Comparison of ENCODE assay signal across 8 cellular contexts in genomic region chr11:73242291-73243092, GRCh38. TPM values are rescaled to one million over a fixed set of nuclear protein-coding genes. Genes with fewer than 3 reads are reported as not detected.
A peak's percentile ranks its signal among the peaks of the same experiment; 100 is the strongest.
DNase-seq lines count a peak whose midpoint lies in the region; ATAC-seq and TF ChIP-seq lines count a peak whose summit lies in the region.

No MANE protein-coding gene starts in this region.

- peak; percentile 69 for ATAC-seq in HG03045 (IDR thresholded peaks at IDR 0.05; ENCODE audit: unreplicated experiment)
- ATAC-seq in activated CD8-positive, alpha-beta T cell treated with anti-CD3 and anti-CD28 coated beads for 36 hours = peak; percentile 80
- peak; percentile 96 for ATAC-seq in memory B cell (ENCODE audit: low read depth)
- no peak for ATAC-seq in HG02870 (IDR thresholded peaks at IDR 0.05; ENCODE audit: unreplicated experiment)

- no peak overlapping the region for H3K4me3 Mint-ChIP-seq in activated CD8-positive, alpha-beta T cell treated with anti-CD3 and anti-CD28 coated beads for 36 hours
- peak overlapping the region; percentile 30 for H3K4me3 Mint-ChIP-seq in memory B cell

- H3K4me3 ChIP-seq in effector memory CD4-positive, alpha-beta T cell (ENCODE audit: insufficient read depth, low read depth, low read length, poor library complexity, severe bottlenecking) = no peak overlapping the region

- H3K27ac Mint-ChIP-seq in activated CD8-positive, alpha-beta T cell treated with anti-CD3 and anti-CD28 coated beads for 36 hours = no peak overlapping the region
- no peak overlapping the region for H3K27ac Mint-ChIP-seq in memory B cell

- no peaks in the 10 kb centered on the region for H3K4me1 Mint-ChIP-seq in activated CD8-positive, alpha-beta T cell treated with anti-CD3 and anti-CD28 coated beads for 36 hours (ENCODE audit: low read depth)
- H3K4me1 Mint-ChIP-seq in memory B cell = peaks cover 9% of the 10 kb centered on the region

- H3K36me3 ChIP-seq in effector memory CD4-positive, alpha-beta T cell (ENCODE audit: control insufficient read depth, insufficient read depth, low read length) = no peaks in the 10 kb centered on the region

- intact Hi-C loops in activated CD8-positive, alpha-beta T cell treated with anti-CD3 and anti-CD28 coated beads for 36 hours (cut with micrococcal nuclease) = no loop called here

- no peak overlapping the region for H3K27ac ChIP-seq in effector memory CD4-positive, alpha-beta T cell (ENCODE audit: insufficient read depth, low read length, poor library complexity, severe bottlenecking)

- POLR2A ChIA-PET in activated CD8-positive, alpha-beta T cell treated with anti-CD3 and anti-CD28 coated beads for 36 hours (lab: Charles Lee) = no interaction called here

- CTCF ChIA-PET in activated CD8-positive, alpha-beta T cell treated with anti-CD3 and anti-CD28 coated beads for 36 hours (lab: Charles Lee) = interaction anchor here (1.1 kb wide), 1 partner anchor 60 kb away, joined by 4 read pairs; no protein-coding TSS in a partner anchor

- TF ChIP-seq CTCF in GM10266 (IDR thresholded peaks at IDR 0.05; ENCODE audit: control insufficient read depth, insufficient read depth, low read depth, missing control alignments) = peak; percentile 91
- peak; percentile 39 for TF ChIP-seq CTCF in activated CD8-positive, alpha-beta T cell treated with anti-CD3 and anti-CD28 coated beads for 36 hours (IDR thresholded peaks at IDR 0.05)

- H3K36me3 Mint-ChIP-seq in activated CD8-positive, alpha-beta T cell treated with anti-CD3 and anti-CD28 coated beads for 36 hours (ENCODE audit: low read depth) = no peaks in the 10 kb centered on the region
- no peaks in the 10 kb centered on the region for H3K36me3 Mint-ChIP-seq in memory B cell

- DNase-seq in GM10266 (ENCODE audit: extremely low spot score) = peak; percentile 83
- DNase-seq in NCI-H526 treated with DMSO at 0.1 percent for 48 hours (lab: John Stamatoyannopoulos, UW) = peak; percentile 74
- peak; percentile 46 for DNase-seq in activated CD8-positive, alpha-beta T cell treated with anti-CD3 and anti-CD28 coated beads for 36 hours
- peak; percentile 6 to 47 (median 20) for DNase-seq in effector memory CD4-positive, alpha-beta T cell
- DNase-seq in memory B cell (ENCODE audit: low spot score in 2 of 2) = peak; percentile 78 to 83
- peak; percentile 47 for DNase-seq in stimulated activated CD8-positive, alpha-beta memory T cell treated with anti-CD3 and anti-CD28 coated beads, Interleukin-12 subunit alpha, Interleukin-12 subunit beta, amount 100 ng/mL, for 1 hour (ENCODE audit: low read depth)

- H3K27me3 ChIP-seq in effector memory CD4-positive, alpha-beta T cell (replicated peaks; ENCODE audit: control insufficient read depth, insufficient read depth, low read length, poor library complexity, severe bottlenecking) = no peaks in the 10 kb centered on the region

- peaks cover 2% of the 10 kb centered on the region for H3K27me3 Mint-ChIP-seq in activated CD8-positive, alpha-beta T cell treated with anti-CD3 and anti-CD28 coated beads for 36 hours
- H3K27me3 Mint-ChIP-seq in memory B cell = peaks cover 3% of the 10 kb centered on the region

- H3K4me1 ChIP-seq in effector memory CD4-positive, alpha-beta T cell (ENCODE audit: control insufficient read depth, insufficient read depth, low read length, poor library complexity, severe bottlenecking) = no peaks in the 10 kb centered on the region

- no peaks in the 10 kb centered on the region for H3K9me3 ChIP-seq in effector memory CD4-positive, alpha-beta T cell (ENCODE audit: control insufficient read depth, low read length)

- H3K9me3 Mint-ChIP-seq in activated CD8-positive, alpha-beta T cell treated with anti-CD3 and anti-CD28 coated beads for 36 hours = no peaks in the 10 kb centered on the region
- H3K9me3 Mint-ChIP-seq in memory B cell = no peaks in the 10 kb centered on the region

RNA-seq across cellular contexts. Expression of gene P2RY2, which starts 24.4 kb away (rescaled TPM):
- not detected for total RNA-seq in activated CD8-positive, alpha-beta T cell treated with anti-CD3 and anti-CD28 coated beads for 36 hours

RNA-seq across cellular contexts. Expression of gene P2RY6, which starts 29.6 kb away (rescaled TPM):
- total RNA-seq in activated CD8-positive, alpha-beta T cell treated with anti-CD3 and anti-CD28 coated beads for 36 hours = not detected

Comparison
In these comparisons a context has a peak if more than half of its experiments do, and no peak if none do; other contexts are left out.
1. DNase-seq: peak in every context shown above with its lines; median percentile 83 in GM10266; 80 in memory B cell; 74 in NCI-H526 treated with DMSO at 0.1 percent for 48 hours; 47 in stimulated activated CD8-positive, alpha-beta memory T cell treated with anti-CD3 and anti-CD28 coated beads, Interleukin-12 subunit alpha, Interleukin-12 subunit beta, amount 100 ng/mL, for 1 hour; 46 in activated CD8-positive, alpha-beta T cell treated with anti-CD3 and anti-CD28 coated beads for 36 hours; 20 in effector memory CD4-positive, alpha-beta T cell.